ENCODE assay signal across 19 cellular contexts in genomic region chr1:55074455-55074854, GRCh38. TPM values are rescaled to one million over a fixed set of nuclear protein-coding genes. Genes with fewer than 3 reads are reported as not detected.
A peak's percentile ranks its signal among the peaks of the same experiment; 100 is the strongest.
DNase-seq lines count a peak whose midpoint lies in the region; ATAC-seq, FAIRE-seq and TF ChIP-seq lines count a peak whose summit lies in the region.
"Had no signal": no experiment of that assay in that cellular context is flagged by ENCODE, and none has a peak within 500 bp of the region (broad histone marks: within the 10 kb centered on the region; RNA-seq: fewer than 3 reads in every experiment).

No MANE protein-coding gene starts in this region.

- H3K4me1 Mint-ChIP-seq in activated T-cell treated with anti-CD3 and anti-CD28 coated beads, Interleukin-2, amount 50 U/mL, for 24 hours (ENCODE audit: low read depth): peaks cover 29% of the 10 kb centered on the region
- peaks cover 11% of the 10 kb centered on the region for H3K4me1 Mint-ChIP-seq in stimulated activated effector memory CD8-positive, alpha-beta T cell treated with anti-CD3 and anti-CD28 coated beads, Interleukin-12 subunit alpha, Interleukin-12 subunit beta, amount 100 ng/mL, for 72 hours
- peaks cover 3% of the 10 kb centered on the region for H3K4me1 Mint-ChIP-seq in chondrocyte (ENCODE audit: low read depth)

- TF ChIP-seq CTCF in A549 (IDR thresholded peaks at IDR 0.05) (no peak), HEK293 (tag by site-specific recombination; IDR thresholded peaks at IDR 0.05) (no peak), chondrocyte (IDR thresholded peaks at IDR 0.05) (no peak)

- H3K4me3 ChIP-seq in A549 (no peak overlapping the region), HEK293 (ENCODE audit: low read depth, low read length) (no peak overlapping the region)

- CTCF ChIA-PET in A549 (lab: Yijun Ruan, JAX): no interaction called here
- CTCF ChIA-PET in HEK293 (lab: Yijun Ruan, JAX): interaction anchor here (0.7 to 0.8 kb wide), 2 partner anchors 9 to 628 kb away, joined by 3 read pairs; no protein-coding TSS in a partner anchor

- H3K4me3 Mint-ChIP-seq in activated T-cell treated with anti-CD3 and anti-CD28 coated beads, Interleukin-2, amount 50 U/mL, for 24 hours: no peak overlapping the region
- no peak overlapping the region for H3K4me3 Mint-ChIP-seq in stimulated activated effector memory CD8-positive, alpha-beta T cell treated with anti-CD3 and anti-CD28 coated beads, Interleukin-12 subunit alpha, Interleukin-12 subunit beta, amount 100 ng/mL, for 72 hours
- H3K4me3 Mint-ChIP-seq in chondrocyte (ENCODE audit: unreplicated experiment): no peak overlapping the region
- H3K4me3 Mint-ChIP-seq: CD4-positive, CD25-positive, alpha-beta regulatory T cell; H9 had no signal

- TF ChIP-seq EP300 in A549 (IDR thresholded peaks at IDR 0.05): no peak

- no peak for ATAC-seq in A549
- no peak for ATAC-seq in stimulated activated effector memory CD8-positive, alpha-beta T cell treated with anti-CD3 and anti-CD28 coated beads, Interleukin-12 subunit alpha, Interleukin-12 subunit beta, amount 100 ng/mL, for 72 hours
- ATAC-seq: HepG2 had no signal

- no peak overlapping the region for H3K27ac ChIP-seq in A549
- H3K27ac ChIP-seq in HEK293 (ENCODE audit: extremely low read depth, low read depth, low read length): no peak overlapping the region

- WGBS in A549 (ENCODE audit: missing lambda C conversion rate): 86% methylated on average over 2 of the region's 2 CpGs

- no peak overlapping the region for H3K4me2 ChIP-seq in A549

- no peak for TF ChIP-seq POLR2A in A549 (IDR thresholded peaks at IDR 0.05; ENCODE audit: low read length)

- H3K9me3 Mint-ChIP-seq in activated T-cell treated with anti-CD3 and anti-CD28 coated beads, Interleukin-2, amount 50 U/mL, for 24 hours: no peaks in the 10 kb centered on the region
- H3K9me3 Mint-ChIP-seq in stimulated activated effector memory CD8-positive, alpha-beta T cell treated with anti-CD3 and anti-CD28 coated beads, Interleukin-12 subunit alpha, Interleukin-12 subunit beta, amount 100 ng/mL, for 72 hours: no peaks in the 10 kb centered on the region
- H3K9me3 Mint-ChIP-seq in chondrocyte (ENCODE audit: low read depth): no peaks in the 10 kb centered on the region
- H3K9me3 Mint-ChIP-seq: CD4-positive, CD25-positive, alpha-beta regulatory T cell; H9 had no signal

- H3K27me3 Mint-ChIP-seq in activated T-cell treated with anti-CD3 and anti-CD28 coated beads, Interleukin-2, amount 50 U/mL, for 24 hours: no peaks in the 10 kb centered on the region
- H3K27me3 Mint-ChIP-seq in chondrocyte (ENCODE audit: low read depth): no peaks in the 10 kb centered on the region
- H3K27me3 Mint-ChIP-seq: CD4-positive, CD25-positive, alpha-beta regulatory T cell had no signal

- H3K4me1 ChIP-seq in A549: no peaks in the 10 kb centered on the region
- H3K4me1 ChIP-seq in HEK293 (ENCODE audit: control insufficient read depth, insufficient read depth, low read length): no peaks in the 10 kb centered on the region
- H3K4me1 ChIP-seq: BE2C, Caco-2 had no signal

- POLR2A ChIA-PET in A549 (lab: Yijun Ruan, JAX) (no interaction called here), HEK293 (lab: Yijun Ruan, JAX) (no interaction called here)

- H3K36me3 Mint-ChIP-seq in activated T-cell treated with anti-CD3 and anti-CD28 coated beads, Interleukin-2, amount 50 U/mL, for 24 hours (ENCODE audit: low read depth): peaks cover 96% of the 10 kb centered on the region
- H3K36me3 Mint-ChIP-seq in stimulated activated effector memory CD8-positive, alpha-beta T cell treated with anti-CD3 and anti-CD28 coated beads, Interleukin-12 subunit alpha, Interleukin-12 subunit beta, amount 100 ng/mL, for 72 hours: peaks cover 100% of the 10 kb centered on the region
- peaks cover 31% of the 10 kb centered on the region for H3K36me3 Mint-ChIP-seq in chondrocyte (ENCODE audit: low read depth)

- FAIRE-seq in A549 (lab: Jason Lieb, UNC): no peak
- FAIRE-seq: D721Med, G401.6, GM12891, GM19239, H1, HepG2 had no signal

- no peak for TF ChIP-seq RAD21 in A549 (conservative IDR thresholded peaks at IDR 0.05 in 1 of 2, IDR thresholded peaks at IDR 0.05 in 1 of 2)

- peaks cover 40 to 94% of the 10 kb centered on the region in 2 experiments for H3K36me3 ChIP-seq in HEK293 (ENCODE audit: control insufficient read depth in 2 of 2, insufficient read depth in 1 of 2, low read length in 2 of 2)

- no peak for DNase-seq in activated T-cell treated with anti-CD3 and anti-CD28 coated beads, Interleukin-2, amount 50 U/mL, for 24 hours
- DNase-seq in activated T-cell treated with anti-CD3 and anti-CD28 coated beads for 4 hours (no peak), A549 (ENCODE audit: low read depth in 1 of 2, low spot score in 1 of 2) (no peak), chondrocyte (ENCODE audit: low spot score) (no peak)
- DNase-seq in stimulated activated effector memory CD8-positive, alpha-beta T cell treated with anti-CD3 and anti-CD28 coated beads, Interleukin-12 subunit alpha, Interleukin-12 subunit beta, amount 100 ng/mL, for 72 hours (ENCODE audit: low spot score in 2 of 2): no peak
- DNase-seq: ACHN; BE2C; C1 segment of cervical spinal cord; Caco-2; CD4-positive, CD25-positive, alpha-beta regulatory T cell; H9 had no signal

- H3K27ac Mint-ChIP-seq in activated T-cell treated with anti-CD3 and anti-CD28 coated beads, Interleukin-2, amount 50 U/mL, for 24 hours: peak overlapping the region; percentile 93
- H3K27ac Mint-ChIP-seq in stimulated activated effector memory CD8-positive, alpha-beta T cell treated with anti-CD3 and anti-CD28 coated beads, Interleukin-12 subunit alpha, Interleukin-12 subunit beta, amount 100 ng/mL, for 72 hours: peak overlapping the region; percentile 55
- H3K27ac Mint-ChIP-seq in chondrocyte (ENCODE audit: unreplicated experiment): no peak overlapping the region
- H3K27ac Mint-ChIP-seq: H9 had no signal

- H3K9me3 ChIP-seq in A549: no peaks in the 10 kb centered on the region
- no peaks in the 10 kb centered on the region for H3K9me3 ChIP-seq in HEK293 (ENCODE audit: control insufficient read depth, insufficient read depth, low read depth, low read length)
- H3K9me3 ChIP-seq: BE2C, Caco-2 had no signal

TF ChIP-seq in A549, 52 proteins besides CTCF, POLR2A, EP300 and RAD21:
- TF ChIP-seq ZC3H11A (IDR thresholded peaks at IDR 0.05): peak; percentile 18; the same call in 1 of the 2 replicates
- no peak for TF ChIP-seq ELK1 (IDR thresholded peaks at IDR 0.05; ENCODE audit: low read depth, low read length)
TF ChIP-seq in A549: peak in this region for 1.

TF ChIP-seq in HEK293, 187 proteins besides CTCF, POLR2A, EP300 and RAD21 (continues in another document):
- TF ChIP-seq ZNF433 (tag by site-specific recombination; IDR thresholded peaks at IDR 0.05; ENCODE audit: low read depth): 0 out of 2 replicates have a peak, but pooled peaks have one; percentile 20
- 0 out of 2 replicates have a peak, but pooled peaks have one; percentile 40 for TF ChIP-seq ZNF354C (tag by site-specific recombination; IDR thresholded peaks at IDR 0.05; ENCODE audit: borderline replicate concordance, low read depth)
- TF ChIP-seq ZNF624 (tag by site-specific recombination; IDR thresholded peaks at IDR 0.05): no peak
- TF ChIP-seq ZNF501 (tag by site-specific recombination; IDR thresholded peaks at IDR 0.05): peak; percentile 75
- TF ChIP-seq ZNF654 (tag by site-specific recombination; IDR thresholded peaks at IDR 0.05; ENCODE audit: low read depth): peak; percentile 36
- no peak for TF ChIP-seq ZNF514 (tag by site-specific recombination; IDR thresholded peaks at IDR 0.05)
- TF ChIP-seq MYNN (tag by site-specific recombination; IDR thresholded peaks at IDR 0.05; ENCODE audit: borderline replicate concordance): peak; percentile 52; the same call in 1 of the 2 replicates
- 0 out of 2 replicates have a peak, but pooled peaks have one; percentile 11 for TF ChIP-seq ZNF341 (tag by site-specific recombination; IDR thresholded peaks at IDR 0.05; ENCODE audit: low read depth)
- TF ChIP-seq ZNF302 (tag by site-specific recombination; IDR thresholded peaks at IDR 0.05; ENCODE audit: low read depth): no peak
- no peak for TF ChIP-seq ZNF114 (tag by site-specific recombination; IDR thresholded peaks at IDR 0.05)
- 0 out of 2 replicates have a peak, but pooled peaks have one; percentile 50 for TF ChIP-seq ZNF560 (tag by site-specific recombination; IDR thresholded peaks at IDR 0.05; ENCODE audit: borderline replicate concordance)
- TF ChIP-seq ZXDB (tag by site-specific recombination; IDR thresholded peaks at IDR 0.05): peak; percentile 71
- no peak for TF ChIP-seq ZNF184 (tag by site-specific recombination; IDR thresholded peaks at IDR 0.05)
- peak; percentile 78 for TF ChIP-seq ZBTB8A (tag by site-specific recombination; IDR thresholded peaks at IDR 0.05)

RNA-seq across cellular contexts. Expression of gene PCSK9, which starts 35.1 kb away (rescaled TPM):
- polyA plus RNA-seq in A549 (2011; rRNA removed): 1.6 and 1.7 TPM in 2 replicates
- 2.4 and 3.7 TPM in 2 replicates for polyA plus RNA-seq in A549 (2012; cell fraction: cytosol; rRNA removed)
- 9.8 and 14.3 TPM in 2 replicates for polyA plus RNA-seq in A549 (2012; cell fraction: nucleus; rRNA removed)
- polyA plus RNA-seq in A549 (2017; fragmentation: RNase III; extraction: RNeasy Plus Mini Kit Qiagen cat#74134 plus additional on column Dnase treatment): 2.7 to 7.3 TPM (median 4.9 TPM) in 3 replicates
- polyA minus RNA-seq in A549 (2011; rRNA and poly(A)+ RNA removed): 1.6 and 1.8 TPM in 2 replicates
- 0.41 to 0.60 TPM (median 0.53 TPM) in 3 replicates for total RNA-seq in chondrocyte
- total RNA-seq: A172; CD4-positive, CD25-positive, alpha-beta regulatory T cell had no signal
- polyA plus RNA-seq: CD4-positive, CD25-positive, alpha-beta regulatory T cell had no signal
